In the genomic region with DNA sequence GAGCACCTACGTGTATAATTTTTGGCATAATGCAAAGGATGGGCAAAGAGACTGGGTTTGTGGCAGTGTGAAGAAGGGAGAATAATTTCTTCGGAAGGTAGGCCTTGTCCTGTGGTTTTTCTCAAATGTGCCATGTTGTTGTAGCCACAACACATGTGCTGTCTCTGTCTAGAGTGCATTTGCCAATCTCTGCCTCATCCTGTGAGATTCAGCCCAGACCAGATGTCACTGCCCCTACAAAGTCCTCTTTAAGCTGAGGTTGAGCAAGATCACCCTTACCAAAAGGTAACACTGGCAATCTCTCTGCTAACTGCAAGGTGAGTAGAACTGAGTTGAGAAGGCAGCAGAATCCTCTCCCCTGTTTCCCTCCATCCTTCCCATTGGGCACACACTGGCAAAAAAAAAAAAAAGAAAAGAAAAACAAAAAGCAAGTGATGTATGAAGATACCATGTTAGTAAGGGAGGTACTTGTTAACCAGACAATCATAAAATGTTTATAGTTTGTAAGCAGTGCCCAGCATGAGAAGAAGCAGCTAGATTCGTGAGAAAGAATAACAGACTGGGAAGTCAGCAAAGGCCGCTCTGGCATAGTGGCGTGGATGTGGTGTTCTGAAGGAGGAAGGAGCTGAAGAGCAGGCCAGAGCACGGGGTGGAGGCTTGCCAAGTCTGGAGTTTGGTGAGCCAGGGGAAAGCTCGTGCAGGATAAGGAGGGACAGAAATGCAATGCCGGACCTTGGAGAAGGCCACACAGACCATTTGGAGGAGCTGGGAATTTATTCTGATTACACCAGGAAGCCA, we compare ENCODE assay signal across 12 cellular contexts. TPM values are rescaled to one million over a fixed set of nuclear protein-coding genes. Genes with fewer than 3 reads are reported as not detected.
DNase-seq lines count a peak whose midpoint lies in the region; TF ChIP-seq lines count a peak whose summit lies in the region.
"Had no signal": no experiment of that assay in that cellular context is flagged by ENCODE, and none has a peak within 500 bp of the region (broad histone marks: within the 10 kb centered on the region; RNA-seq: fewer than 3 reads in every experiment).

No MANE protein-coding gene starts in this region.

- H3K4me1 ChIP-seq in tibial artery, result peaks cover 0 to 56% (median 24%) of the 10 kb centered on the region in 4 donors

- no peaks in the 10 kb centered on the region for H3K36me3 ChIP-seq in tibial artery

- intact Hi-C loops in tibial artery (cut with DNase I; ENCODE audit: low total_unique reads), result no loop called here

- H3K27me3 ChIP-seq in tibial artery, result no peaks in the 10 kb centered on the region

- H3K9me3 ChIP-seq in tibial artery, result no peaks in the 10 kb centered on the region

- peak overlapping the region; percentile 56 to 64 for H3K27ac ChIP-seq in tibial artery
- H3K27ac ChIP-seq: KMS-11, SK-N-MC had no signal

- in situ Hi-C loops in ACHN (cut with HindIII; ENCODE audit: low pct_ligation_motif_present, low pct_unique_long_range_greater_than_20kb, low sequenced_read_pairs), result no loop called here

- TF ChIP-seq CTCF in fibroblast of pulmonary artery (IDR thresholded peaks at IDR 0.05; ENCODE audit: low read length, missing control alignments) (no peak), tibial artery (IDR thresholded peaks at IDR 0.05) (no peak)

- H3K4me3 ChIP-seq in fibroblast of pulmonary artery (replicated peaks; ENCODE audit: low read depth, low read length), result no peak overlapping the region
- H3K4me3 ChIP-seq in tibial artery, result no peak overlapping the region
- H3K4me3 ChIP-seq: SK-N-MC had no signal

- DNase-seq in RPMI7951 (ENCODE audit: low read depth) (peak; percentile 64), fibroblast of pulmonary artery (ENCODE audit: low read depth) (peak; percentile 57), mucosa of gallbladder (ENCODE audit: low spot score) (peak; percentile 64), tibial artery (peak; percentile 86 to 91), inferior parietal cortex (ENCODE audit: extremely low spot score) (no peak), ACHN (no peak), NCI-H345 (lab: John Stamatoyannopoulos, UW) (no peak)
- DNase-seq: activated CD4-positive, alpha-beta T cell treated with anti-CD3 and anti-CD28 coated beads, Interleukin-2, amount 50 U/mL, for 48 hours; amniotic stem cell; DND-41 had no signal

RNA-seq across cellular contexts. Expression of a gene that starts 18.9 kb away (rescaled TPM):
- total RNA-seq in RPMI7951 (2014; rRNA removed; shearing (Covaris generic)), result 24.1 and 24.5 TPM in 2 replicates
- 67.5 TPM for total RNA-seq in mucosa of gallbladder

Comparison
In these comparisons a context has a peak if more than half of its experiments do, and no peak if none do; other contexts are left out.
1. DNase-seq: peak in RPMI7951 (single experiment), fibroblast of pulmonary artery (single experiment), mucosa of gallbladder (single experiment) and tibial artery (2 of 2); none in inferior parietal cortex (single experiment), ACHN (single experiment) and NCI-H345 (single experiment).